In genomic region chr1:104718752-104719151, GRCh38 we compare ENCODE assay signal across 1 cellular context.
TF ChIP-seq lines count a peak whose summit lies in the region.

No MANE protein-coding gene starts in this region.

TF ChIP-seq in HepG2, 621 proteins besides CTCF, POLR2A, EP300 and RAD21:
- peak; percentile 66; the same call in 1 of the 2 replicates for TF ChIP-seq MAFF (IDR thresholded peaks at IDR 0.05; ENCODE audit: low read depth, low read length)
- TF ChIP-seq KDM5B (CRISPR knock-in tag; IDR thresholded peaks at IDR 0.05; ENCODE audit: borderline replicate concordance) = no peak
- no peak for TF ChIP-seq ZBTB49 (CRISPR knock-in tag; IDR thresholded peaks at IDR 0.05; ENCODE audit: borderline replicate concordance)
- TF ChIP-seq TERF1 (CRISPR knock-in tag; IDR thresholded peaks at IDR 0.05) = no peak
- peak; percentile 45 to 73 for TF ChIP-seq MAFK (conservative IDR thresholded peaks at IDR 0.05 in 1 of 2, IDR thresholded peaks at IDR 0.05 in 1 of 2; ENCODE audit: low read length in 2 of 2)
- TF ChIP-seq SP4 (CRISPR knock-in tag; IDR thresholded peaks at IDR 0.05) = no peak
- TF ChIP-seq E2F1 (CRISPR knock-in tag; IDR thresholded peaks at IDR 0.05) = no peak
